In the genomic region with DNA sequence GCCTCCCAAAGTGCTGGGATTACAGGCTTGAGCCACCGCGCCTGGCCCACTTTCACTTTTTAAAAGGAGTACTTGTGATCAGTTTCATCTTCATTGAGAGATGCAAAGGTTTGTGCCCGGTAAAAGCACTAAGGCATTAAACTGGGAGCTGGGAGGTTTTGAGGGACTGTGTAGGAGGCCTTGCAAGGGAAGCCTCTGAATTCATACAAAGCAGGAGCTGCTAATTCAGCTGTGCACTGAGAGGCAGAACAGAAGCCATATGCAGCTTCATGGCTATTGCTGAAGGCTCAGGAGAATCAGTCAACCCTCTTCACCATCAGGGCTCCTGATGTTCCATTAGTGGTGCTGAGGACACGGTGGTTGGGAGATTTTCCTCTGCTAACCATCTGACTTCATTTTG, we compare ENCODE assay signal across 28 cellular contexts.
"Had no signal": no experiment of that assay in that cellular context is flagged by ENCODE, and none has a peak within 500 bp of the region (broad histone marks: within the 10 kb centered on the region; RNA-seq: fewer than 3 reads in every experiment).

No MANE protein-coding gene starts in this region.

- H3K27ac ChIP-seq: cardiac muscle cell, KMS-11, SK-N-MC, VCaP had no signal

- H3K4me2 ChIP-seq: KMS-11 had no signal

- H3K4me3 ChIP-seq: cardiac muscle cell, MG63, SK-N-MC had no signal

- DNase-seq: activated CD4-positive, alpha-beta memory T cell treated with anti-CD3 and anti-CD28 coated beads for 36 hours; activated CD4-positive, alpha-beta T cell treated with anti-CD3 and anti-CD28 coated beads, Interleukin-2, amount 10 ng/mL, durations not matched to agents 7 days and 5 days; activated CD4-positive, CD25-positive, alpha-beta regulatory T cell; activated CD8-positive, alpha-beta memory T cell treated with anti-CD3 and anti-CD28 coated beads for 24 hours; activated effector memory CD4-positive, alpha-beta T cell treated with anti-CD3 and anti-CD28 coated beads, Interleukin-2, amount 50 U/mL, for 16 hours; activated naive CD4-positive, alpha-beta T cell treated with Interleukin-2 at 50 U/mL for 16 hours; activated T-cell treated with anti-CD3 and anti-CD28 coated beads, Interleukin-2, amount 50 U/mL, for 4 hours; amygdala; MG63; MV-4-11; NCI-H1092 treated with DMSO at 0.1 percent for 48 hours; NCI-H1417 treated with DMSO at 0.1 percent for 48 hours; NCI-H1694; NCI-H2029; NCI-H2107; NCI-H2171 treated with DMSO at 0.1 percent for 48 hours; NCI-H226; NCI-H526; NCI-H82; RPMI8226; T-cell; T-helper 2 cell had no signal

- ATAC-seq: activated T-cell treated with anti-CD3 and anti-CD28 coated beads, Interleukin-2, amount 50 U/mL, for 4 hours; Right ventricle myocardium inferior; T-cell had no signal

- H3K27me3 ChIP-seq: cardiac muscle cell, MG63 had no signal

- H3K36me3 ChIP-seq: cardiac muscle cell, MG63 had no signal

- FAIRE-seq: astrocyte had no signal

- H3K9me3 ChIP-seq: MG63 had no signal

- H3K9ac ChIP-seq: KMS-11 had no signal
